ENCODE assay signal across 8 cellular contexts in genomic region chr17:39402279-39402889, GRCh38. TPM values are rescaled to one million over a fixed set of nuclear protein-coding genes. Genes with fewer than 3 reads are reported as not detected.
DNase-seq lines count a peak whose midpoint lies in the region; ATAC-seq and TF ChIP-seq lines count a peak whose summit lies in the region.

No MANE protein-coding gene starts in this region.

- H3K4me1 Mint-ChIP-seq in CD8-positive, alpha-beta memory T cell = peaks cover 29 to 42% (median 38%) of the 10 kb centered on the region in 3 donors
- peaks cover 17% of the 10 kb centered on the region for H3K4me1 Mint-ChIP-seq in mesothelial cell of epicardium

- H3F3A ChIP-seq in OCI-LY1 (ENCODE audit: insufficient read depth, low read length) = 0 out of 2 replicates have a peak, but pooled peaks cover 3% of the 10 kb centered on the region

- peaks cover 0 to 24% (median 0%) of the 10 kb centered on the region in 3 donors for H3K36me3 Mint-ChIP-seq in CD8-positive, alpha-beta memory T cell
- H3K36me3 Mint-ChIP-seq in mesothelial cell of epicardium = peaks cover 2% of the 10 kb centered on the region

- no peaks in the 10 kb centered on the region for H3K9me3 ChIP-seq in CD8-positive, alpha-beta memory T cell (ENCODE audit: low read length)
- H3K9me3 ChIP-seq in OCI-LY1 (ENCODE audit: low read length) = no peaks in the 10 kb centered on the region

- peaks cover 17% of the 10 kb centered on the region; the same call in 1 of the 2 replicates for H3K79me2 ChIP-seq in OCI-LY1 (ENCODE audit: insufficient read depth, low read length)

- peak; percentile 77 to 88 (median 79) for DNase-seq in CD8-positive, alpha-beta memory T cell
- peak; percentile 86 for DNase-seq in HuH-7 (ENCODE audit: low spot score)
- peak; percentile 77 for DNase-seq in activated T-cell treated with anti-CD3 and anti-CD28 coated beads for 1 hour (ENCODE audit: low read depth)
- DNase-seq in epithelial cell of esophagus (ENCODE audit: low read depth) = peak; percentile 97
- peak; percentile 86 to 90 for DNase-seq in mesothelial cell of epicardium (ENCODE audit: low spot score in 2 of 2, unreplicated experiment in 2 of 2)
- DNase-seq in stimulated activated CD8-positive, alpha-beta memory T cell treated with anti-CD3 and anti-CD28 coated beads, Interleukin-15, amount 100 ng/mL, for 1 hour (ENCODE audit: low read depth) = peak; percentile 69

- H3K9me3 Mint-ChIP-seq in CD8-positive, alpha-beta memory T cell = peaks cover 0 to 2% (median 0%) of the 10 kb centered on the region in 5 donors
- no peaks in the 10 kb centered on the region for H3K9me3 Mint-ChIP-seq in mesothelial cell of epicardium

- H3K27me3 Mint-ChIP-seq in CD8-positive, alpha-beta memory T cell = peaks cover 0 to 5% of the 10 kb centered on the region in 2 donors
- no peaks in the 10 kb centered on the region for H3K27me3 Mint-ChIP-seq in mesothelial cell of epicardium (ENCODE audit: low read depth)

- peaks cover 17% of the 10 kb centered on the region for H3K4me1 ChIP-seq in CD8-positive, alpha-beta memory T cell (ENCODE audit: insufficient read depth, low read length)
- peaks cover 18% of the 10 kb centered on the region for H3K4me1 ChIP-seq in OCI-LY1 (ENCODE audit: insufficient read depth, low read length, severe bottlenecking)

- H3K27ac Mint-ChIP-seq in CD8-positive, alpha-beta memory T cell = peak overlapping the region; percentile 19 to 98 (median 90)
- peak overlapping the region; percentile 64 for H3K27ac Mint-ChIP-seq in mesothelial cell of epicardium

- ATAC-seq in GM21447 (IDR thresholded peaks at IDR 0.05; ENCODE audit: unreplicated experiment) = peak; percentile 74

- no peaks in the 10 kb centered on the region for H3K9me2 ChIP-seq in OCI-LY1 (ENCODE audit: low read depth, low read length)

- H3K4me2 ChIP-seq in OCI-LY1 (ENCODE audit: low read length) = peak overlapping the region; percentile 75

- H3K4me3 ChIP-seq in CD8-positive, alpha-beta memory T cell (ENCODE audit: low read length) = peak overlapping the region; percentile 76
- H3K4me3 ChIP-seq in OCI-LY1 (ENCODE audit: low read depth, low read length, poor library complexity, severe bottlenecking) = peak overlapping the region; percentile 73
- peak overlapping the region; percentile 72 for H3K4me3 ChIP-seq in epithelial cell of esophagus (ENCODE audit: low read length)

- H2AFZ ChIP-seq in OCI-LY1 (ENCODE audit: low read length) = no peak overlapping the region

- no peaks in the 10 kb centered on the region for H4K20me1 ChIP-seq in OCI-LY1 (ENCODE audit: insufficient read depth, low read length)

- no peaks in the 10 kb centered on the region for H3K27me3 ChIP-seq in CD8-positive, alpha-beta memory T cell (ENCODE audit: insufficient read depth, low read length, poor library complexity, severe bottlenecking)
- no peaks in the 10 kb centered on the region for H3K27me3 ChIP-seq in OCI-LY1 (ENCODE audit: insufficient read depth, low read length)

- POLR2A ChIA-PET in CD8-positive, alpha-beta memory T cell (lab: Charles Lee) = interaction anchor here (0.5 to 1.1 kb wide), 6 partner anchors 20 to 534 kb away, joined by 3 to 5 read pairs (median 4); partner anchors contain the start of genes CDK12 and MED1

- peaks cover 5% of the 10 kb centered on the region for H3K36me3 ChIP-seq in CD8-positive, alpha-beta memory T cell (ENCODE audit: insufficient read depth, low read length)
- H3K36me3 ChIP-seq in OCI-LY1 (ENCODE audit: insufficient read depth, low read length) = peaks cover 21% of the 10 kb centered on the region

- H3K9ac ChIP-seq in OCI-LY1 (ENCODE audit: low read length) = peak overlapping the region; percentile 63

- peak overlapping the region; percentile 79 for H3K27ac ChIP-seq in CD8-positive, alpha-beta memory T cell (ENCODE audit: low read depth, low read length)
- no peak overlapping the region for H3K27ac ChIP-seq in OCI-LY1 (ENCODE audit: low read depth, low read length, poor library complexity, severe bottlenecking)

- H3K4me3 Mint-ChIP-seq in CD8-positive, alpha-beta memory T cell = peak overlapping the region; percentile 93 to 99 (median 97)
- H3K4me3 Mint-ChIP-seq in mesothelial cell of epicardium = peak overlapping the region; percentile 92

- TF ChIP-seq CTCF in OCI-LY1 (IDR thresholded peaks at IDR 0.05; ENCODE audit: low read length) (no peak), epithelial cell of esophagus (IDR thresholded peaks at IDR 0.05; ENCODE audit: insufficient read depth, low read depth, low read length, missing control alignments) (no peak), mesothelial cell of epicardium (IDR thresholded peaks at IDR 0.05; ENCODE audit: unreplicated experiment) (no peak)

- CTCF ChIA-PET in CD8-positive, alpha-beta memory T cell (lab: Charles Lee) = interaction anchor here (0.7 to 1.1 kb wide), 2 partner anchors 17 to 620 kb away, joined by 3 read pairs; no protein-coding TSS in a partner anchor

RNA-seq across cellular contexts. Expression of gene FBXL20, which starts 1.0 kb away (rescaled TPM):
- 10 to 100 TPM; 20.9 to 21.4 TPM for total RNA-seq in CD8-positive, alpha-beta memory T cell
- 4.4 TPM for polyA plus RNA-seq in CD8-positive, alpha-beta memory T cell
- 28.6 to 29.1 TPM (median 29.0 TPM) in 3 replicates for total RNA-seq in mesothelial cell of epicardium

RNA-seq across cellular contexts. Expression of gene MED1, which starts 48.7 kb away (rescaled TPM):
- total RNA-seq in CD8-positive, alpha-beta memory T cell = 10 to 100 TPM; 85.1 to 87.3 TPM
- polyA plus RNA-seq in CD8-positive, alpha-beta memory T cell = 22.0 TPM
- 43.9 to 47.3 TPM (median 44.4 TPM) in 3 replicates for total RNA-seq in mesothelial cell of epicardium

RNA-seq across cellular contexts. Expression of gene CDK12, which starts 58.9 kb away (rescaled TPM):
- total RNA-seq in CD8-positive, alpha-beta memory T cell = 10 to 100 TPM; 86.9 to 91.8 TPM
- polyA plus RNA-seq in CD8-positive, alpha-beta memory T cell = 5.6 TPM
- 91.5 to 93.4 TPM (median 93.1 TPM) in 3 replicates for total RNA-seq in mesothelial cell of epicardium
